ENCODE assay signal across 11 cellular contexts in genomic region chr19:33407140-33407551, GRCh38. TPM values are rescaled to one million over a fixed set of nuclear protein-coding genes. Genes with fewer than 3 reads are reported as not detected.
DNase-seq lines count a peak whose midpoint lies in the region; ATAC-seq lines count a peak whose summit lies in the region.
"Had no signal": no experiment of that assay in that cellular context is flagged by ENCODE, and none has a peak within 500 bp of the region (broad histone marks: within the 10 kb centered on the region; RNA-seq: fewer than 3 reads in every experiment).

No MANE protein-coding gene starts in this region.

- no peak overlapping the region; the same call in 1 of the 2 replicates for H3K4me2 ChIP-seq in BLaER1

- H3K4me1 Mint-ChIP-seq in activated T-helper 17 cell treated with anti-CD3 and anti-CD28 coated beads, Interleukin-2, amount 50 U/mL, for 72 hours, result peaks cover 6% of the 10 kb centered on the region
- peaks cover 0 to 3% (median 0%) of the 10 kb centered on the region in 7 donors for H3K4me1 Mint-ChIP-seq in naive thymus-derived CD4-positive, alpha-beta T cell
- H3K4me1 Mint-ChIP-seq: activated B cell treated with CpG ODN at 0.5 μM for 24 hours had no signal

- H3K36me3 ChIP-seq in BLaER1, result no peaks in the 10 kb centered on the region; the same call in 1 of the 2 replicates
- H3K36me3 ChIP-seq in naive thymus-derived CD4-positive, alpha-beta T cell (ENCODE audit: control insufficient read depth in 2 of 3, insufficient read depth in 3 of 3, low read length in 3 of 3), result peaks cover 0 to 21% (median 0%) of the 10 kb centered on the region in 3 experiments

- H3K27ac Mint-ChIP-seq in activated T-helper 17 cell treated with anti-CD3 and anti-CD28 coated beads, Interleukin-2, amount 50 U/mL, for 72 hours, result no peak overlapping the region
- no peak overlapping the region for H3K27ac Mint-ChIP-seq in naive thymus-derived CD4-positive, alpha-beta T cell
- H3K27ac Mint-ChIP-seq: activated B cell treated with CpG ODN at 0.5 μM for 24 hours had no signal

- ATAC-seq in HG02642 (IDR thresholded peaks at IDR 0.05; ENCODE audit: poor library complexity, unreplicated experiment) (peak; percentile 11), GM21423 (IDR thresholded peaks at IDR 0.05; ENCODE audit: unreplicated experiment) (no peak)
- ATAC-seq in activated T-helper 17 cell treated with anti-CD3 and anti-CD28 coated beads, Interleukin-2, amount 50 U/mL, for 72 hours (replicated peaks), result peak; percentile 17
- ATAC-seq in naive thymus-derived CD4-positive, alpha-beta T cell, result peak; percentile 12

- no peaks in the 10 kb centered on the region for H4K20me1 ChIP-seq in BLaER1

- no peaks in the 10 kb centered on the region for H3K27me3 ChIP-seq in BLaER1
- H3K27me3 ChIP-seq in naive thymus-derived CD4-positive, alpha-beta T cell (ENCODE audit: control insufficient read depth in 2 of 2, insufficient read depth in 2 of 2, low read length in 2 of 2), result no peaks in the 10 kb centered on the region

- H3K27me3 Mint-ChIP-seq in activated T-helper 17 cell treated with anti-CD3 and anti-CD28 coated beads, Interleukin-2, amount 50 U/mL, for 72 hours, result no peaks in the 10 kb centered on the region
- no peaks in the 10 kb centered on the region for H3K27me3 Mint-ChIP-seq in naive thymus-derived CD4-positive, alpha-beta T cell
- H3K27me3 Mint-ChIP-seq: activated B cell treated with CpG ODN at 0.5 μM for 24 hours had no signal

- no peak for DNase-seq in naive thymus-derived CD4-positive, alpha-beta T cell
- no peak for DNase-seq in substantia nigra (lab: John Stamatoyannopoulos, UW)
- DNase-seq in NCI-H524 (lab: John Stamatoyannopoulos, UW), result no peak
- DNase-seq in NCI-H748 treated with DMSO at 0.1 percent for 48 hours (lab: John Stamatoyannopoulos, UW), result no peak
- DNase-seq: activated gamma-delta T cell had no signal

- no peak overlapping the region for H3K4me3 Mint-ChIP-seq in activated T-helper 17 cell treated with anti-CD3 and anti-CD28 coated beads, Interleukin-2, amount 50 U/mL, for 72 hours
- H3K4me3 Mint-ChIP-seq in naive thymus-derived CD4-positive, alpha-beta T cell, result no peak overlapping the region
- H3K4me3 Mint-ChIP-seq: activated B cell treated with CpG ODN at 0.5 μM for 24 hours had no signal

- H3K27ac ChIP-seq in BLaER1 (peak overlapping the region; percentile 72; the same call in 1 of the 2 replicates), substantia nigra (ENCODE audit: low read depth, low read length, poor library complexity, severe bottlenecking) (no peak overlapping the region)
- H3K27ac ChIP-seq in naive thymus-derived CD4-positive, alpha-beta T cell (ENCODE audit: low read depth, low read length), result no peak overlapping the region
- H3K27ac ChIP-seq: epithelial cell of prostate had no signal

- H3K4me1 ChIP-seq in BLaER1, result peaks cover 51% of the 10 kb centered on the region
- H3K4me1 ChIP-seq in naive thymus-derived CD4-positive, alpha-beta T cell (ENCODE audit: control insufficient read depth in 2 of 2, insufficient read depth in 2 of 2, low read length in 2 of 2), result no peaks in the 10 kb centered on the region

- no peaks in the 10 kb centered on the region for H3K9me3 ChIP-seq in BLaER1
- no peaks in the 10 kb centered on the region for H3K9me3 ChIP-seq in naive thymus-derived CD4-positive, alpha-beta T cell (ENCODE audit: control insufficient read depth in 2 of 3, low read length in 3 of 3)

- no peaks in the 10 kb centered on the region for H3K9me3 Mint-ChIP-seq in activated T-helper 17 cell treated with anti-CD3 and anti-CD28 coated beads, Interleukin-2, amount 50 U/mL, for 72 hours
- no peaks in the 10 kb centered on the region for H3K9me3 Mint-ChIP-seq in naive thymus-derived CD4-positive, alpha-beta T cell
- H3K9me3 Mint-ChIP-seq: activated B cell treated with CpG ODN at 0.5 μM for 24 hours had no signal

- no peak overlapping the region for H3K9ac ChIP-seq in BLaER1

- no peak overlapping the region for H3K4me3 ChIP-seq in BLaER1
- H3K4me3 ChIP-seq in naive thymus-derived CD4-positive, alpha-beta T cell (ENCODE audit: low read length), result no peak overlapping the region

- POLR2A ChIA-PET in naive thymus-derived CD4-positive, alpha-beta T cell (lab: Charles Lee), result no interaction called here

- intact Hi-C loops in naive thymus-derived CD4-positive, alpha-beta T cell (cut with micrococcal nuclease), result loop anchor here (1.0 to 5.0 kb wide), 4 partner anchors 166 to 280 kb away; no protein-coding TSS in a partner anchor

- H3K36me3 Mint-ChIP-seq in activated T-helper 17 cell treated with anti-CD3 and anti-CD28 coated beads, Interleukin-2, amount 50 U/mL, for 72 hours (ENCODE audit: low read depth), result no peaks in the 10 kb centered on the region
- peaks cover 0 to 12% (median 0%) of the 10 kb centered on the region in 5 donors for H3K36me3 Mint-ChIP-seq in naive thymus-derived CD4-positive, alpha-beta T cell

- CTCF ChIA-PET in naive thymus-derived CD4-positive, alpha-beta T cell (lab: Charles Lee), result interaction anchor here (0.7 to 4.7 kb wide), 8 partner anchors 9 to 283 kb away, joined by 3 to 34 read pairs (median 4); no protein-coding TSS in a partner anchor

RNA-seq across cellular contexts. Expression of gene CEBPG, which starts 33.6 kb away (rescaled TPM):
- total RNA-seq in activated T-helper 17 cell treated with anti-CD3 and anti-CD28 coated beads, Interleukin-2, amount 50 U/mL, for 72 hours, result 10 to 100 TPM; 15.0 to 23.6 TPM
- total RNA-seq in naive thymus-derived CD4-positive, alpha-beta T cell, result 10 to 100 TPM; 17.1 to 22.4 (median 21.1) TPM
- 1 to 10 TPM; 7.8 to 7.9 TPM for polyA plus RNA-seq in naive thymus-derived CD4-positive, alpha-beta T cell
